Comparison of ENCODE assay signal across 9 cellular contexts in the genomic region with DNA sequence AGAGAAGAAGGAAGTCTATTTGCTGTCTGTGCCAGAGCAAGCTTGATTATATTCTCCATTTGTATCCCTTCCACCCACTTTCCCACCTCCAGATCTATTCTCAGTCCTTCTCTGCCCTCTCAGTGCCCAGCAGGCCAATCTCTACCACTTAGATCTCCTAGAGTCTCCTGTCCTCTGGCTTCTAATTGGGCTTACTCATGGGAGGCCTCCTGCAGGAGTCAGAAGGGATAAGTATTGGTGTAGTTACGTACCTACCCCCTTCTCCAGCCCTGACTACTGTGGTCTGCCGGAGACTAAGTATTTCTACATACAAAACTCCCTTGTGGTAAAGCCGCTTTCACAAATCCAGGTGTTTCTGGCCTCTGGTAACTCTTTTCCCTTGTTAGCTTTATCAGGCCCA.
"Had no signal": no experiment of that assay in that cellular context is flagged by ENCODE, and none has a peak within 500 bp of the region (broad histone marks: within the 10 kb centered on the region; RNA-seq: fewer than 3 reads in every experiment).

No MANE protein-coding gene starts in this region.

- H3K27ac ChIP-seq: KMS-11 had no signal

- DNase-seq: H9, HCEC 1CT, IMR-90, KBM-7 had no signal

- H3K4me3 ChIP-seq: GM23338 had no signal

- ATAC-seq: GM23338 had no signal

- H3K9ac ChIP-seq: KMS-11 had no signal

- FAIRE-seq: H1, H54, HTR-8/SVneo had no signal

- H3K4me2 ChIP-seq: GM23338, KMS-11 had no signal

- H2AFZ ChIP-seq: GM23338 had no signal
